8 cellular contexts compared by ENCODE assay signal in genomic region chr11:10657308-10658271, GRCh38. TPM values are rescaled to one million over a fixed set of nuclear protein-coding genes. Genes with fewer than 3 reads are reported as not detected.
DNase-seq lines count a peak whose midpoint lies in the region; ATAC-seq lines count a peak whose summit lies in the region.

No MANE protein-coding gene starts in this region.

- H3K4me3 ChIP-seq in adipocyte (ENCODE audit: low read length) (peak overlapping the region; percentile 26), mesodermal cell (ENCODE audit: extremely low read depth, insufficient read depth, low read length, poor library complexity, severe bottlenecking) (no peak overlapping the region)

- H3K4me1 ChIP-seq in adipocyte (ENCODE audit: control insufficient read depth, insufficient read depth, low read length): peaks cover 79% of the 10 kb centered on the region
- peaks cover 43% of the 10 kb centered on the region for H3K4me1 ChIP-seq in mesodermal cell (ENCODE audit: control insufficient read depth, insufficient read depth, low read length, poor library complexity, severe bottlenecking)

- WGBS in mesodermal cell (ENCODE audit: insufficient coverage in 2 of 2), 2 experiments: 84 to 90% methylated on average over 16 to 19 of the region's 20 CpGs

- H3K27me3 ChIP-seq in adipocyte (replicated peaks; ENCODE audit: control insufficient read depth, insufficient read depth, low read length): no peaks in the 10 kb centered on the region

- no peaks in the 10 kb centered on the region for H3K9me3 ChIP-seq in adipocyte (ENCODE audit: control insufficient read depth, low read length)
- H3K9me3 ChIP-seq in mesodermal cell (ENCODE audit: control insufficient read depth, low read length): no peaks in the 10 kb centered on the region

- intact Hi-C loops in activated CD4-positive, alpha-beta T cell treated with anti-CD3 and anti-CD28 coated beads, Interleukin-2, amount 10 ng/mL, durations not matched to agents 24 days and 14 days (cut with micrococcal nuclease): loop anchor here (1.0 kb wide), 1 partner anchor 68 kb away; no protein-coding TSS in a partner anchor

- H3K9ac ChIP-seq in adipocyte (ENCODE audit: low read length): peak overlapping the region; percentile 86

- peak; percentile 65 for DNase-seq in activated CD4-positive, alpha-beta T cell treated with anti-CD3 and anti-CD28 coated beads, Interleukin-2, amount 10 ng/mL, durations not matched to agents 24 days and 14 days
- no peak for DNase-seq in activated CD4-positive, alpha-beta T cell treated with anti-CD3 and anti-CD28 coated beads for 4 hours
- DNase-seq in adipocyte (ENCODE audit: low read depth) (peak; percentile 80), DMS114 treated with DMSO at 0.1 percent for 48 hours (lab: John Stamatoyannopoulos, UW; ENCODE audit: unreplicated experiment) (no peak), T1000 (lab: John Stamatoyannopoulos, UW) (no peak), RKO (ENCODE audit: low spot score) (no peak)

- H3K27me3 Mint-ChIP-seq in activated CD4-positive, alpha-beta T cell treated with anti-CD3 and anti-CD28 coated beads, Interleukin-2, amount 10 ng/mL, durations not matched to agents 24 days and 14 days: no peaks in the 10 kb centered on the region

- peaks cover 30% of the 10 kb centered on the region for H3K4me1 Mint-ChIP-seq in activated CD4-positive, alpha-beta T cell treated with anti-CD3 and anti-CD28 coated beads, Interleukin-2, amount 10 ng/mL, durations not matched to agents 24 days and 14 days

- peak overlapping the region; percentile 13 for H3K4me3 Mint-ChIP-seq in activated CD4-positive, alpha-beta T cell treated with anti-CD3 and anti-CD28 coated beads, Interleukin-2, amount 10 ng/mL, durations not matched to agents 24 days and 14 days

- H3K27ac Mint-ChIP-seq in activated CD4-positive, alpha-beta T cell treated with anti-CD3 and anti-CD28 coated beads, Interleukin-2, amount 10 ng/mL, durations not matched to agents 24 days and 14 days: peak overlapping the region; percentile 13

- peak overlapping the region; percentile 77 for H3K27ac ChIP-seq in mesodermal cell (ENCODE audit: low read depth, low read length, severe bottlenecking)

- H3K9me3 Mint-ChIP-seq in activated CD4-positive, alpha-beta T cell treated with anti-CD3 and anti-CD28 coated beads, Interleukin-2, amount 10 ng/mL, durations not matched to agents 24 days and 14 days: no peaks in the 10 kb centered on the region

- peak; percentile 52 for ATAC-seq in HG03066 (IDR thresholded peaks at IDR 0.05; ENCODE audit: low read depth, unreplicated experiment)

- H3K36me3 ChIP-seq in adipocyte (ENCODE audit: control insufficient read depth, insufficient read depth, low read length, severe bottlenecking) (peaks cover 10% of the 10 kb centered on the region), mesodermal cell (ENCODE audit: control insufficient read depth, insufficient read depth, low read length) (no peaks in the 10 kb centered on the region)

- H3K36me3 Mint-ChIP-seq in activated CD4-positive, alpha-beta T cell treated with anti-CD3 and anti-CD28 coated beads, Interleukin-2, amount 10 ng/mL, durations not matched to agents 24 days and 14 days (ENCODE audit: low read depth): no peaks in the 10 kb centered on the region

RNA-seq across cellular contexts. Expression of gene IRAG1, which starts 36.0 kb away (rescaled TPM):
- total RNA-seq in activated CD4-positive, alpha-beta T cell treated with anti-CD3 and anti-CD28 coated beads, Interleukin-2, amount 10 ng/mL, durations not matched to agents 24 days and 14 days: not detected in 2 replicates
- 7.7 TPM for polyA plus RNA-seq in mesodermal cell (2013, experiment 1 of 2)
- 6.5 TPM for polyA plus RNA-seq in mesodermal cell (2013, experiment 2 of 2)

Comparison
In these comparisons a context has a peak if more than half of its experiments do, and no peak if none do; other contexts are left out.
1. DNase-seq: peak in activated CD4-positive, alpha-beta T cell treated with anti-CD3 and anti-CD28 coated beads, Interleukin-2, amount 10 ng/mL, durations not matched to agents 24 days and 14 days (single experiment) and adipocyte (single experiment); none in activated CD4-positive, alpha-beta T cell treated with anti-CD3 and anti-CD28 coated beads for 4 hours (0 of 2), DMS114 treated with DMSO at 0.1 percent for 48 hours (single experiment), T1000 (single experiment) and RKO (single experiment).